Comparison of ENCODE assay signal across 16 cellular contexts in the genomic region with DNA sequence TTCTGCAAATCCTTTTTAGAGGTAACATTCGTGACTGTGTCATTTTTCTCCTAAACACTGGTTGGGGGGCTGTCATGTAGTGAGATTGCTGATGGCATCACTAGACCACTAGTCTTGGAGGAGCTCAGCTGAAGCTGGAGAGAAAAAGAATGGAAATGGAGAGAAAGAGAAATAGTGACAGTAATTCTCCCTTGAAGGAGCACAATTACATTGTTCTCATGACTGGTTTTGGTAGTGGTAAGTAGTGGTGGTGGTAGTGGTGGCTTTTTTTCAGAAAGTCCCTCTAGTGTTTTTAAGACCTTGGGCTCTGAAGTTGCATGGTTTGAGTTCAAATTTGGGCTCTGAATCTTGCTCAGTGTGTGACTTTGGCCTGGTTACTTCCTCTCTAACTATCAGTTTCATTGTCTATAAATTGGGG.
A peak's percentile ranks its signal among the peaks of the same experiment; 100 is the strongest.
DNase-seq lines count a peak whose midpoint lies in the region; ATAC-seq, FAIRE-seq and TF ChIP-seq lines count a peak whose summit lies in the region.
"Had no signal": no experiment of that assay in that cellular context is flagged by ENCODE, and none has a peak within 500 bp of the region (broad histone marks: within the 10 kb centered on the region; RNA-seq: fewer than 3 reads in every experiment).

No MANE protein-coding gene starts in this region.

- H3K9me3 ChIP-seq in OCI-LY3 (ENCODE audit: insufficient read depth, low read length), result no peaks in the 10 kb centered on the region
- no peaks in the 10 kb centered on the region for H3K9me3 ChIP-seq in suprapubic skin
- H3K9me3 ChIP-seq: adrenal gland, gastroesophageal sphincter, SJSA1 had no signal

- H3K79me2 ChIP-seq in OCI-LY3 (ENCODE audit: low read length), result no peaks in the 10 kb centered on the region

- no peak for TF ChIP-seq EP300 in suprapubic skin (IDR thresholded peaks at IDR 0.05)

- H3K36me3 ChIP-seq in OCI-LY3 (replicated peaks; ENCODE audit: low read depth, low read length) (no peaks in the 10 kb centered on the region), suprapubic skin (no peaks in the 10 kb centered on the region)
- H3K36me3 ChIP-seq: adrenal gland, gastroesophageal sphincter, SJSA1 had no signal

- H3K9ac ChIP-seq in OCI-LY3 (ENCODE audit: low read length), result no peak overlapping the region

- peaks cover 43% of the 10 kb centered on the region for H3K4me1 ChIP-seq in OCI-LY3 (ENCODE audit: low read length)
- no peaks in the 10 kb centered on the region for H3K4me1 ChIP-seq in suprapubic skin
- H3K4me1 ChIP-seq: adrenal gland, gastroesophageal sphincter, SJSA1 had no signal

- H2AFZ ChIP-seq in OCI-LY3 (ENCODE audit: low read depth, low read length), result no peak overlapping the region; the same call in 1 of the 2 replicates

- H3K4me3 ChIP-seq in OCI-LY3 (ENCODE audit: low read length), result peak overlapping the region; percentile 43; the same call in 1 of the 2 replicates
- no peak overlapping the region for H3K4me3 ChIP-seq in suprapubic skin
- H3K4me3 ChIP-seq: adrenal gland, gastroesophageal sphincter, SJSA1 had no signal

- H3K27ac ChIP-seq in OCI-LY3 (ENCODE audit: low read length) (peak overlapping the region; percentile 73), suprapubic skin (no peak overlapping the region)
- H3K27ac ChIP-seq: adrenal gland, gastroesophageal sphincter, SJSA1 had no signal

- no peak for TF ChIP-seq POLR2A in GM12892 (IDR thresholded peaks at IDR 0.05; ENCODE audit: low read depth, low read length)
- no peak for TF ChIP-seq POLR2A in suprapubic skin (IDR thresholded peaks at IDR 0.05)

- FAIRE-seq in GM12892 (lab: Jason Lieb, UNC), result peak; percentile 86

- no peak for DNase-seq in GM12892 (ENCODE audit: insufficient read length)
- no peak for DNase-seq in left ventricle myocardium superior
- no peak for DNase-seq in suprapubic skin (ENCODE audit: low spot score in 2 of 2)
- DNase-seq in OCI-M1 (lab: John Stamatoyannopoulos, UW), result no peak
- no peak for DNase-seq in MV-4-11 (lab: John Stamatoyannopoulos, UW)
- DNase-seq: activated CD4-positive, CD25-positive, alpha-beta regulatory T cell treated with anti-CD3 and anti-CD28 coated beads, Interleukin-2, amount 50 U/mL, for 72 hours; adrenal gland; NCI-H510A; nucleus accumbens; stimulated activated CD8-positive, alpha-beta memory T cell treated with anti-CD3 and anti-CD28 coated beads, Interleukin-4, amount 100 ng/mL, for 48 hours had no signal

- no peak for TF ChIP-seq CTCF in OCI-LY3 (IDR thresholded peaks at IDR 0.05; ENCODE audit: low read depth, low read length)
- no peak for TF ChIP-seq CTCF in suprapubic skin (IDR thresholded peaks at IDR 0.05)

- peak; percentile 39 for ATAC-seq in GM19372 (IDR thresholded peaks at IDR 0.05; ENCODE audit: low read depth, unreplicated experiment)
- peak; percentile 50 for ATAC-seq in HG02798 (IDR thresholded peaks at IDR 0.05; ENCODE audit: poor library complexity, unreplicated experiment)
- ATAC-seq in left ventricle myocardium superior, result no peak
- ATAC-seq: gastroesophageal sphincter, left lobe of liver had no signal

- H4K20me1 ChIP-seq in OCI-LY3 (ENCODE audit: insufficient read depth, low read length), result no peaks in the 10 kb centered on the region

- H3K27me3 ChIP-seq in OCI-LY3 (ENCODE audit: low read depth, low read length), result no peaks in the 10 kb centered on the region
- no peaks in the 10 kb centered on the region for H3K27me3 ChIP-seq in suprapubic skin
- H3K27me3 ChIP-seq: adrenal gland, gastroesophageal sphincter, SJSA1 had no signal

- intact Hi-C loops in left ventricle myocardium superior (cut with micrococcal nuclease), result no loop called here

- 67% methylated on average over 1 of the region's 1 CpG for WGBS in suprapubic skin

- peak overlapping the region; percentile 58 for H3K4me2 ChIP-seq in OCI-LY3 (ENCODE audit: low read length)
